Comparison of ENCODE assay signal across 15 cellular contexts in the genomic region with DNA sequence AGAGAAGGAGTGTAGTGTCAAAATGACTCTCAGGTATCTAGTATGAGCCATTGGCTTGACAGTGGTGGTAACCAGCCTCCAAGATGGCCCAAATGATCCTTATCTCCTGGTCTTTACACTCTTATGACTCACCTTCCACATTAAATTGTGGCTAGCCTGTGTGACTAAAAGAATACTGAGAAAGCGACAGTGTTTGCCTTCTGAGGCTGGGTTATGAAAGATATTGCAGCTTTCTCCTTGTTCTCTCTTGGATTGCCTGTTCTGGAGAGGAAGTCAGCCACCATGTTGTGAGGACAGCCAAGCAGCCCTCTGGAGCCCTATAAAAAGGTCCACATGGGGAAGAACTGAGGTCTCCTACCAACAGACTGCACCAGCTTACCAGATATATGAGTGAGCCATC.
"Had no signal": no experiment of that assay in that cellular context is flagged by ENCODE, and none has a peak within 500 bp of the region (broad histone marks: within the 10 kb centered on the region; RNA-seq: fewer than 3 reads in every experiment).

No MANE protein-coding gene starts in this region.

- ATAC-seq: left ventricle myocardium superior; natural killer cell treated with Interleukin-12 subunit alpha and Interleukin-12 subunit beta and Interleukin-15 and Interleukin-18, amount 100 ng/mL, for 72 hours; stimulated activated memory B cell treated with anti-CD40 and anti-IgM and Interleukin-4, amounts not matched to agents 10 μg/mL and 1 μg/mL and 100 μg/mL, for 72 hours had no signal

- DNase-seq: activated CD4-positive, alpha-beta T cell treated with anti-CD3 and anti-CD28 coated beads, Interleukin-2, amount 10 ng/mL, durations not matched to agents 7 days and 5 days; activated CD4-positive, CD25-positive, alpha-beta regulatory T cell; activated gamma-delta T cell treated with Interleukin-2 at 50 U/mL for 16 hours; aorta; cerebellar nuclear complex; effector CD8-positive, alpha-beta T cell; foreskin fibroblast; glutamatergic neuron; hypothalamus; left ventricle myocardium superior; mesenchymal stem cell; posterior cingulate gyrus; retina had no signal
